ENCODE assay signal across 15 cellular contexts in genomic region chrX:39678914-39679313, GRCh38.
"Had no signal": no experiment of that assay in that cellular context is flagged by ENCODE, and none has a peak within 500 bp of the region (broad histone marks: within the 10 kb centered on the region; RNA-seq: fewer than 3 reads in every experiment).

No MANE protein-coding gene starts in this region.

- ATAC-seq: activated CD4-positive, alpha-beta T cell treated with anti-CD3 and anti-CD28 coated beads for 36 hours; activated CD8-positive, alpha-beta T cell treated with anti-CD3 and anti-CD28 coated beads for 36 hours; activated naive CD4-positive, alpha-beta T cell treated with anti-CD3 and anti-CD28 coated beads, Interleukin-2, amount 50 U/mL, for 72 hours; pancreas; stimulated activated naive CD8-positive, alpha-beta T cell treated with anti-CD3 and anti-CD28 coated beads, Interleukin-15, amount 100 ng/mL, for 72 hours had no signal

- H3K27ac ChIP-seq: coronary artery, esophagus muscularis mucosa, pancreas had no signal

- H3K36me3 Mint-ChIP-seq: activated naive CD4-positive, alpha-beta T cell treated with anti-CD3 and anti-CD28 coated beads, Interleukin-2, amount 50 U/mL, for 72 hours; naive B cell had no signal

- DNase-seq: activated CD4-positive, alpha-beta T cell treated with anti-CD3 and anti-CD28 coated beads for 36 hours; activated CD8-positive, alpha-beta T cell treated with anti-CD3 and anti-CD28 coated beads for 36 hours; activated effector memory CD4-positive, alpha-beta T cell treated with anti-CD3 and anti-CD28 coated beads, Interleukin-2, amount 50 U/mL, for 16 hours; activated T-cell treated with anti-CD3 and anti-CD28 coated beads, Interleukin-2, amount 50 U/mL, for 48 hours; effector CD4-positive, alpha-beta T cell; left cardiac atrium; naive B cell; pancreas; stimulated activated CD4-positive, alpha-beta T cell treated with anti-CD3 and anti-CD28 coated beads, Interleukin-1b, Interleukin-23, amount 100 ng/mL, for 48 hours; stimulated activated naive CD8-positive, alpha-beta T cell treated with anti-CD3 and anti-CD28 coated beads, Interleukin-15, amount 100 ng/mL, for 72 hours; T-helper 2 cell had no signal

- H3K4me3 Mint-ChIP-seq: activated CD4-positive, alpha-beta T cell treated with anti-CD3 and anti-CD28 coated beads for 36 hours; activated CD8-positive, alpha-beta T cell treated with anti-CD3 and anti-CD28 coated beads for 36 hours; naive B cell; stimulated activated naive CD8-positive, alpha-beta T cell treated with anti-CD3 and anti-CD28 coated beads, Interleukin-15, amount 100 ng/mL, for 72 hours had no signal

- H3K9me3 Mint-ChIP-seq: activated CD8-positive, alpha-beta T cell treated with anti-CD3 and anti-CD28 coated beads for 36 hours; activated naive CD4-positive, alpha-beta T cell treated with anti-CD3 and anti-CD28 coated beads, Interleukin-2, amount 50 U/mL, for 72 hours; stimulated activated naive CD8-positive, alpha-beta T cell treated with anti-CD3 and anti-CD28 coated beads, Interleukin-15, amount 100 ng/mL, for 72 hours had no signal

- H3K27ac Mint-ChIP-seq: activated CD4-positive, alpha-beta T cell treated with anti-CD3 and anti-CD28 coated beads for 36 hours; activated CD8-positive, alpha-beta T cell treated with anti-CD3 and anti-CD28 coated beads for 36 hours; activated naive CD4-positive, alpha-beta T cell treated with anti-CD3 and anti-CD28 coated beads, Interleukin-2, amount 50 U/mL, for 72 hours; naive B cell; stimulated activated naive CD8-positive, alpha-beta T cell treated with anti-CD3 and anti-CD28 coated beads, Interleukin-15, amount 100 ng/mL, for 72 hours had no signal

- H3K36me3 ChIP-seq: esophagus muscularis mucosa, pancreas had no signal

- H3K27me3 Mint-ChIP-seq: activated CD8-positive, alpha-beta T cell treated with anti-CD3 and anti-CD28 coated beads for 36 hours; stimulated activated naive CD8-positive, alpha-beta T cell treated with anti-CD3 and anti-CD28 coated beads, Interleukin-15, amount 100 ng/mL, for 72 hours had no signal

- H3K4me1 ChIP-seq: pancreas had no signal

- H3K9me3 ChIP-seq: esophagus muscularis mucosa, pancreas had no signal

- H3K4me3 ChIP-seq: coronary artery, esophagus muscularis mucosa, lung, pancreas had no signal

- H3K27me3 ChIP-seq: esophagus muscularis mucosa had no signal

- H3K4me1 Mint-ChIP-seq: activated CD4-positive, alpha-beta T cell treated with anti-CD3 and anti-CD28 coated beads for 36 hours; naive B cell; stimulated activated naive CD8-positive, alpha-beta T cell treated with anti-CD3 and anti-CD28 coated beads, Interleukin-15, amount 100 ng/mL, for 72 hours had no signal
